Comparison of ENCODE assay signal across 2 cellular contexts in genomic region chr14:63279933-63280332, GRCh38. TPM values are rescaled to one million over a fixed set of nuclear protein-coding genes. Genes with fewer than 3 reads are reported as not detected.
"Had no signal": no experiment of that assay in that cellular context is flagged by ENCODE, and none has a peak within 500 bp of the region (broad histone marks: within the 10 kb centered on the region; RNA-seq: fewer than 3 reads in every experiment).

No MANE protein-coding gene starts in this region.

RNA-seq across cellular contexts. Expression of gene GPHB5, which starts 38.8 kb away (rescaled TPM):
- total RNA-seq: G401, GM12878 had no signal
- polyA plus RNA-seq: GM12878 had no signal
